1 cellular context compared by ENCODE assay signal in genomic region chr9:32456564-32456963, GRCh38.
A peak's percentile ranks its signal among the peaks of the same experiment; 100 is the strongest.
TF ChIP-seq lines count a peak whose summit lies in the region.

No MANE protein-coding gene starts in this region.

TF ChIP-seq in HepG2, 621 proteins besides CTCF, POLR2A, EP300 and RAD21 (continued from another document and continues in another):
- TF ChIP-seq, protein P1, sequence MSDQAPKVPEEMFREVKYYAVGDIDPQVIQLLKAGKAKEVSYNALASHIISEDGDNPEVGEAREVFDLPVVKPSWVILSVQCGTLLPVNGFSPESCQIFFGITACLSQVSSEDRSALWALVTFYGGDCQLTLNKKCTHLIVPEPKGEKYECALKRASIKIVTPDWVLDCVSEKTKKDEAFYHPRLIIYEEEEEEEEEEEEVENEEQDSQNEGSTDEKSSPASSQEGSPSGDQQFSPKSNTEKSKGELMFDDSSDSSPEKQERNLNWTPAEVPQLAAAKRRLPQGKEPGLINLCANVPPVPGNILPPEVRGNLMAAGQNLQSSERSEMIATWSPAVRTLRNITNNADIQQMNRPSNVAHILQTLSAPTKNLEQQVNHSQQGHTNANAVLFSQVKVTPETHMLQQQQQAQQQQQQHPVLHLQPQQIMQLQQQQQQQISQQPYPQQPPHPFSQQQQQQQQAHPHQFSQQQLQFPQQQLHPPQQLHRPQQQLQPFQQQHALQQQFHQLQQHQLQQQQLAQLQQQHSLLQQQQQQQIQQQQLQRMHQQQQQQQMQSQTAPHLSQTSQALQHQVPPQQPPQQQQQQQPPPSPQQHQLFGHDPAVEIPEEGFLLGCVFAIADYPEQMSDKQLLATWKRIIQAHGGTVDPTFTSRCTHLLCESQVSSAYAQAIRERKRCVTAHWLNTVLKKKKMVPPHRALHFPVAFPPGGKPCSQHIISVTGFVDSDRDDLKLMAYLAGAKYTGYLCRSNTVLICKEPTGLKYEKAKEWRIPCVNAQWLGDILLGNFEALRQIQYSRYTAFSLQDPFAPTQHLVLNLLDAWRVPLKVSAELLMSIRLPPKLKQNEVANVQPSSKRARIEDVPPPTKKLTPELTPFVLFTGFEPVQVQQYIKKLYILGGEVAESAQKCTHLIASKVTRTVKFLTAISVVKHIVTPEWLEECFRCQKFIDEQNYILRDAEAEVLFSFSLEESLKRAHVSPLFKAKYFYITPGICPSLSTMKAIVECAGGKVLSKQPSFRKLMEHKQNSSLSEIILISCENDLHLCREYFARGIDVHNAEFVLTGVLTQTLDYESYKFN (CRISPR knock-in tag; conservative IDR thresholded peaks at IDR 0.05) = peak; percentile 73
- TF ChIP-seq SIX1 (CRISPR knock-in tag; IDR thresholded peaks at IDR 0.05; ENCODE audit: borderline replicate concordance) = 0 out of 2 replicates have a peak, but pooled peaks have one; percentile 38
- no peak for TF ChIP-seq GRHL1 (CRISPR knock-in tag; conservative IDR thresholded peaks at IDR 0.05)
- no peak for TF ChIP-seq ZNF883 (CRISPR knock-in tag; IDR thresholded peaks at IDR 0.05; ENCODE audit: not compliant biosample characterization)
- no peak for TF ChIP-seq ONECUT2 (CRISPR knock-in tag; IDR thresholded peaks at IDR 0.05)
- TF ChIP-seq, protein P2, sequence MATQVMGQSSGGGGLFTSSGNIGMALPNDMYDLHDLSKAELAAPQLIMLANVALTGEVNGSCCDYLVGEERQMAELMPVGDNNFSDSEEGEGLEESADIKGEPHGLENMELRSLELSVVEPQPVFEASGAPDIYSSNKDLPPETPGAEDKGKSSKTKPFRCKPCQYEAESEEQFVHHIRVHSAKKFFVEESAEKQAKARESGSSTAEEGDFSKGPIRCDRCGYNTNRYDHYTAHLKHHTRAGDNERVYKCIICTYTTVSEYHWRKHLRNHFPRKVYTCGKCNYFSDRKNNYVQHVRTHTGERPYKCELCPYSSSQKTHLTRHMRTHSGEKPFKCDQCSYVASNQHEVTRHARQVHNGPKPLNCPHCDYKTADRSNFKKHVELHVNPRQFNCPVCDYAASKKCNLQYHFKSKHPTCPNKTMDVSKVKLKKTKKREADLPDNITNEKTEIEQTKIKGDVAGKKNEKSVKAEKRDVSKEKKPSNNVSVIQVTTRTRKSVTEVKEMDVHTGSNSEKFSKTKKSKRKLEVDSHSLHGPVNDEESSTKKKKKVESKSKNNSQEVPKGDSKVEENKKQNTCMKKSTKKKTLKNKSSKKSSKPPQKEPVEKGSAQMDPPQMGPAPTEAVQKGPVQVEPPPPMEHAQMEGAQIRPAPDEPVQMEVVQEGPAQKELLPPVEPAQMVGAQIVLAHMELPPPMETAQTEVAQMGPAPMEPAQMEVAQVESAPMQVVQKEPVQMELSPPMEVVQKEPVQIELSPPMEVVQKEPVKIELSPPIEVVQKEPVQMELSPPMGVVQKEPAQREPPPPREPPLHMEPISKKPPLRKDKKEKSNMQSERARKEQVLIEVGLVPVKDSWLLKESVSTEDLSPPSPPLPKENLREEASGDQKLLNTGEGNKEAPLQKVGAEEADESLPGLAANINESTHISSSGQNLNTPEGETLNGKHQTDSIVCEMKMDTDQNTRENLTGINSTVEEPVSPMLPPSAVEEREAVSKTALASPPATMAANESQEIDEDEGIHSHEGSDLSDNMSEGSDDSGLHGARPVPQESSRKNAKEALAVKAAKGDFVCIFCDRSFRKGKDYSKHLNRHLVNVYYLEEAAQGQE (IDR thresholded peaks at IDR 0.05; ENCODE audit: borderline replicate concordance in 1 of 2, low read depth in 1 of 2, low read length in 2 of 2) = no peak
- TF ChIP-seq, protein P3, sequence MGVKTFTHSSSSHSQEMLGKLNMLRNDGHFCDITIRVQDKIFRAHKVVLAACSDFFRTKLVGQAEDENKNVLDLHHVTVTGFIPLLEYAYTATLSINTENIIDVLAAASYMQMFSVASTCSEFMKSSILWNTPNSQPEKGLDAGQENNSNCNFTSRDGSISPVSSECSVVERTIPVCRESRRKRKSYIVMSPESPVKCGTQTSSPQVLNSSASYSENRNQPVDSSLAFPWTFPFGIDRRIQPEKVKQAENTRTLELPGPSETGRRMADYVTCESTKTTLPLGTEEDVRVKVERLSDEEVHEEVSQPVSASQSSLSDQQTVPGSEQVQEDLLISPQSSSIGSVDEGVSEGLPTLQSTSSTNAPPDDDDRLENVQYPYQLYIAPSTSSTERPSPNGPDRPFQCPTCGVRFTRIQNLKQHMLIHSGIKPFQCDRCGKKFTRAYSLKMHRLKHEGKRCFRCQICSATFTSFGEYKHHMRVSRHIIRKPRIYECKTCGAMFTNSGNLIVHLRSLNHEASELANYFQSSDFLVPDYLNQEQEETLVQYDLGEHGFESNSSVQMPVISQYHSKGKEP (CRISPR knock-in tag; IDR thresholded peaks at IDR 0.05) = no peak
- no peak for TF ChIP-seq ZNF780A (CRISPR knock-in tag; IDR thresholded peaks at IDR 0.05)
- no peak for TF ChIP-seq ZNF562 (CRISPR knock-in tag; IDR thresholded peaks at IDR 0.05; ENCODE audit: borderline replicate concordance)
- TF ChIP-seq XBP1 (CRISPR knock-in tag; IDR thresholded peaks at IDR 0.05) = no peak
- TF ChIP-seq HMG20B (CRISPR knock-in tag; conservative IDR thresholded peaks at IDR 0.05) = no peak
- no peak for TF ChIP-seq ZNF207 (IDR thresholded peaks at IDR 0.05; ENCODE audit: borderline replicate concordance)
- no peak for TF ChIP-seq SNAPC4 (CRISPR knock-in tag; IDR thresholded peaks at IDR 0.05)
- TF ChIP-seq PLRG1 (conservative IDR thresholded peaks at IDR 0.05) = no peak
- TF ChIP-seq ATAD3A (CRISPR knock-in tag; IDR thresholded peaks at IDR 0.05) = no peak
- no peak for TF ChIP-seq ATM (IDR thresholded peaks at IDR 0.05; ENCODE audit: borderline replicate concordance)
- no peak for TF ChIP-seq ZNF431 (CRISPR knock-in tag; IDR thresholded peaks at IDR 0.05; ENCODE audit: borderline replicate concordance, low read depth)
- TF ChIP-seq ZNF160 (CRISPR knock-in tag; IDR thresholded peaks at IDR 0.05) = no peak
- no peak for TF ChIP-seq SAFB2 (CRISPR knock-in tag; IDR thresholded peaks at IDR 0.05; ENCODE audit: borderline replicate concordance, low read depth)
- TF ChIP-seq ATF5 (CRISPR knock-in tag; IDR thresholded peaks at IDR 0.05; ENCODE audit: low read depth) = no peak
- peak; percentile 27; the same call in 1 of the 2 replicates for TF ChIP-seq CREM (IDR thresholded peaks at IDR 0.05)
- no peak for TF ChIP-seq CREM (CRISPR knock-in tag; IDR thresholded peaks at IDR 0.05)
- no peak for TF ChIP-seq MTA1 (CRISPR knock-in tag; IDR thresholded peaks at IDR 0.05; ENCODE audit: borderline replicate concordance)
- no peak for TF ChIP-seq PTBP1 (IDR thresholded peaks at IDR 0.05; ENCODE audit: low read depth, low read length, poor library complexity, severe bottlenecking)
- TF ChIP-seq, protein P4, sequence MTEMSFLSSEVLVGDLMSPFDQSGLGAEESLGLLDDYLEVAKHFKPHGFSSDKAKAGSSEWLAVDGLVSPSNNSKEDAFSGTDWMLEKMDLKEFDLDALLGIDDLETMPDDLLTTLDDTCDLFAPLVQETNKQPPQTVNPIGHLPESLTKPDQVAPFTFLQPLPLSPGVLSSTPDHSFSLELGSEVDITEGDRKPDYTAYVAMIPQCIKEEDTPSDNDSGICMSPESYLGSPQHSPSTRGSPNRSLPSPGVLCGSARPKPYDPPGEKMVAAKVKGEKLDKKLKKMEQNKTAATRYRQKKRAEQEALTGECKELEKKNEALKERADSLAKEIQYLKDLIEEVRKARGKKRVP (CRISPR knock-in tag; IDR thresholded peaks at IDR 0.05) = no peak
- no peak for TF ChIP-seq NONO (IDR thresholded peaks at IDR 0.05)
- TF ChIP-seq NONO (CRISPR knock-in tag; conservative IDR thresholded peaks at IDR 0.05) = no peak
- no peak for TF ChIP-seq CHD2 (IDR thresholded peaks at IDR 0.05; ENCODE audit: low read depth, low read length)
- TF ChIP-seq PAWR (CRISPR knock-in tag; IDR thresholded peaks at IDR 0.05; ENCODE audit: borderline replicate concordance) = no peak
- no peak for TF ChIP-seq PHF8 (CRISPR knock-in tag; IDR thresholded peaks at IDR 0.05)
- TF ChIP-seq FOSL2 (CRISPR knock-in tag; IDR thresholded peaks at IDR 0.05) = no peak
- TF ChIP-seq ZSCAN20 (CRISPR knock-in tag; IDR thresholded peaks at IDR 0.05; ENCODE audit: borderline replicate concordance) = no peak
- peak; percentile 65; the same call in 1 of the 2 replicates for TF ChIP-seq ISL2 (CRISPR knock-in tag; IDR thresholded peaks at IDR 0.05)
- peak; percentile 32; the same call in 1 of the 2 replicates for TF ChIP-seq BCL6 (CRISPR knock-in tag; IDR thresholded peaks at IDR 0.05)
- no peak for TF ChIP-seq SATB2 (CRISPR knock-in tag; IDR thresholded peaks at IDR 0.05)
- no peak for TF ChIP-seq ZNF879 (CRISPR knock-in tag; IDR thresholded peaks at IDR 0.05)
- TF ChIP-seq, protein P5, sequence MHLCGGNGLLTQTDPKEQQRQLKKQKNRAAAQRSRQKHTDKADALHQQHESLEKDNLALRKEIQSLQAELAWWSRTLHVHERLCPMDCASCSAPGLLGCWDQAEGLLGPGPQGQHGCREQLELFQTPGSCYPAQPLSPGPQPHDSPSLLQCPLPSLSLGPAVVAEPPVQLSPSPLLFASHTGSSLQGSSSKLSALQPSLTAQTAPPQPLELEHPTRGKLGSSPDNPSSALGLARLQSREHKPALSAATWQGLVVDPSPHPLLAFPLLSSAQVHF (CRISPR knock-in tag; IDR thresholded peaks at IDR 0.05) = no peak
- TF ChIP-seq ZNF747 (CRISPR knock-in tag; IDR thresholded peaks at IDR 0.05; ENCODE audit: borderline replicate concordance) = no peak
- TF ChIP-seq GLI4 (CRISPR knock-in tag; IDR thresholded peaks at IDR 0.05; ENCODE audit: borderline replicate concordance) = no peak
- no peak for TF ChIP-seq KMT2A (CRISPR knock-in tag; IDR thresholded peaks at IDR 0.05)
- TF ChIP-seq NR1H2 (CRISPR knock-in tag; IDR thresholded peaks at IDR 0.05; ENCODE audit: borderline replicate concordance, low read depth) = no peak
- TF ChIP-seq, protein P6, sequence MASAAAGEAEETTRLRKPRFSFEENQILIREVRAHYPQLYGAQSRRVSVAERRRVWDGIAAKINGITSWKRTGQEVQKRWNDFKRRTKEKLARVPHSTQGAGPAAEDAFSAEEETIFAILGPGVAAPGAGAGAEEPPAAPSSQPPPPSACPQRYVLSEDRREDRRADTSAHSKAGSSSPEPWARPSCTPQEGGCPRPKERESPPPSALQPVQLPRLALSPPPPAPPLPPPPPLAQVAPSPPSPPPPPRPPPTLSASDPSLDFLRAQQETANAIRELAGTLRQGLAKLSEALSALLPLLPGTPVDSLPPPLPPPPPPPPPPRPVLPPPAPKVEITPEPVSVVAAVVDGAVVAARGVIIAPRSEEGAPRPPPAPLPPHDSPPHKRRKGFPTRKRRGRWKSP (CRISPR knock-in tag; IDR thresholded peaks at IDR 0.05) = no peak
- no peak for TF ChIP-seq BHLHE40 (IDR thresholded peaks at IDR 0.05; ENCODE audit: low read length)
- TF ChIP-seq IRF2 (CRISPR knock-in tag; IDR thresholded peaks at IDR 0.05) = peak; percentile 41; the same call in 1 of the 2 replicates
